Comparison of ENCODE assay signal across 8 cellular contexts in the genomic region with DNA sequence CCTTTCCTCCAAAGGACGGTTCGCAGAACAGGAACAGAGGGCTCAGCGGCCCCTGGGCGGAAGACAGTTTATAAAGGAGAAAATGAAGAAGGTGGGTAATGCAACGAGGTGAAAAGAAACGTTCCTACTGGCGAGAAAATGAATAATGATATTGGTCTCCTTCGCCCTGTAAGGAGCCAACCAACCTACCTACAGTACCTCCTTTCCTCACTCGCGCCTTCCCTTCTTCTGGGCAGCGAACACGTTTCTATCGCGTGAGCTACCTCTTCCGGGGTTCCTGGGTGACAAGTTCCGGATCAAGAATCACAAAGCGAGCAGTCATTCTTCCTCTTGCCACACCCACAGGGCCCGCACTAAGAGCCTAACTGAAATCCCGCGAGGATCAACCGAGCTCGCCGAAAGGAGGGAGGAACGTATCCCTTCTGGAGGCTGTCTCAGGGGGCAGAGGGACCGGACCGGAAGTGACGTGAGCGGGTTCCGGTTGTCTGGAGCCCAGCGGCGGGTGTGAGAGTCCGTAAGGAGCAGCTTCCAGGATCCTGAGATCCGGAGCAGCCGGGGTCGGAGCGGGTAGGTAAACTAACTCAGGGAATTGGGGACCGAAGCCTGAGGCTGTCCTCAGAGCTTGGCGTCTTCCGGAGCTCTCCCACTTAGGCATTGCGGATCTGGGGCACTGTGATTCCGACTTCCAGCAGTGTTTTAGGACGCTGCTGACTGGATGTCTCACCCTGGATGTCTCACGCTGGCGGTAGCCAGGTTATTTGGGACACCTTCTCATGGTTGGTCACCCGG. TPM values are rescaled to one million over a fixed set of nuclear protein-coding genes. Genes with fewer than 3 reads are reported as not detected.
DNase-seq lines count a peak whose midpoint lies in the region; ATAC-seq and TF ChIP-seq lines count a peak whose summit lies in the region.

Gene PTRH2, minus strand, starts transcription at position 249 of the 789 bp plus-strand sequence. CDS start 9,452 bp downstream, outside the sequence.
Gene VMP1, plus strand, starts transcription at position 473 of the 789 bp plus-strand sequence. CDS start 23,793 bp downstream, outside the sequence.

- peak within 1 kb of the TSS; percentile 75 to 90 for H3K4me3 ChIP-seq in ascending aorta
- peak within 1 kb of the TSS; percentile 83 for H3K4me3 ChIP-seq in right cardiac atrium (ENCODE audit: low read length)
- H3K4me3 ChIP-seq in vagina, result peak within 1 kb of the TSS; percentile 66 to 90

- peaks cover 32% of the 10 kb centered on the region for H3K4me1 Mint-ChIP-seq in T-helper 2 cell treated with Interferon-gamma antibody and Interleukin-4, amounts not matched to agents 5 μg/mL and 100 μg/mL, for 36 hours (ENCODE audit: low read depth)

- TF ChIP-seq CTCF in ascending aorta (IDR thresholded peaks at IDR 0.05) (no peak), vagina (IDR thresholded peaks at IDR 0.05) (no peak)

- H3K27me3 ChIP-seq in ascending aorta (no peaks in the 10 kb centered on the region), right cardiac atrium (ENCODE audit: control insufficient read depth, insufficient read depth) (no peaks in the 10 kb centered on the region), vagina (no peaks in the 10 kb centered on the region)

- peak within 1 kb of the TSS; percentile 97 for H3K27ac Mint-ChIP-seq in T-helper 2 cell treated with Interferon-gamma antibody and Interleukin-4, amounts not matched to agents 5 μg/mL and 100 μg/mL, for 36 hours

- peak in 1 of 2 donors; percentile 70 for TF ChIP-seq POLR2A in vagina (IDR thresholded peaks at IDR 0.05)

- H3K4me3 Mint-ChIP-seq in T-helper 2 cell treated with Interferon-gamma antibody and Interleukin-4, amounts not matched to agents 5 μg/mL and 100 μg/mL, for 36 hours, result peak within 1 kb of the TSS; percentile 98

- ATAC-seq in GM18502 (IDR thresholded peaks at IDR 0.05; ENCODE audit: poor library complexity, unreplicated experiment), result peak; percentile 96
- peak; percentile 96 for ATAC-seq in HG02970 (IDR thresholded peaks at IDR 0.05; ENCODE audit: low FRiP score, unreplicated experiment)
- ATAC-seq in right cardiac atrium, result peak; percentile 99

- H3K4me1 ChIP-seq in ascending aorta, result peaks cover 9 to 26% of the 10 kb centered on the region in 2 donors
- H3K4me1 ChIP-seq in right cardiac atrium (ENCODE audit: control insufficient read depth, insufficient read depth, low read length), result peaks cover 3% of the 10 kb centered on the region
- H3K4me1 ChIP-seq in vagina, result peaks cover 33% of the 10 kb centered on the region

- H3K36me3 ChIP-seq in ascending aorta, result peaks cover 0 to 5% of the 10 kb centered on the region in 2 donors
- H3K36me3 ChIP-seq in vagina, result peaks cover 0 to 3% of the 10 kb centered on the region in 2 donors

- H3K9me3 Mint-ChIP-seq in T-helper 2 cell treated with Interferon-gamma antibody and Interleukin-4, amounts not matched to agents 5 μg/mL and 100 μg/mL, for 36 hours, result no peaks in the 10 kb centered on the region

- no peaks in the 10 kb centered on the region for H3K27me3 Mint-ChIP-seq in T-helper 2 cell treated with Interferon-gamma antibody and Interleukin-4, amounts not matched to agents 5 μg/mL and 100 μg/mL, for 36 hours (ENCODE audit: low read depth)

- H3K27ac ChIP-seq in ascending aorta, result peak within 1 kb of the TSS; percentile 91 to 95
- peak within 1 kb of the TSS; percentile 97 for H3K27ac ChIP-seq in right cardiac atrium (ENCODE audit: low read length)
- H3K27ac ChIP-seq in vagina, result peak within 1 kb of the TSS; percentile 91

- H3K9me3 ChIP-seq in ascending aorta (no peaks in the 10 kb centered on the region), right cardiac atrium (ENCODE audit: control insufficient read depth, low read length) (no peaks in the 10 kb centered on the region), vagina (no peaks in the 10 kb centered on the region)

- WGBS in right cardiac atrium, result under 1% methylated on average over 45 of the region's 45 CpGs

- DNase-seq in NCI-H1930 (lab: John Stamatoyannopoulos, UW) (peak; percentile 100), ascending aorta (ENCODE audit: low spot score in 2 of 2) (peak; percentile 98 to 99), right cardiac atrium (peak; percentile 98 to 99 (median 98)), putamen (ENCODE audit: low spot score) (peak; percentile 100), vagina (ENCODE audit: extremely low spot score in 2 of 2) (peak; percentile 99 to 100)
- DNase-seq in T-helper 2 cell treated with Interferon-gamma antibody and Interleukin-4, amounts not matched to agents 5 μg/mL and 100 μg/mL, for 36 hours (ENCODE audit: low spot score), result peak; percentile 95

- intact Hi-C loops in ascending aorta (cut with DNase I) (loop anchor here (1.0 to 10.0 kb wide), 2 partner anchors 88 to 967 kb away; partner anchors contain the start of genes BCAS3 and CLTC), right cardiac atrium (cut with DNase I) (no loop called here), vagina (cut with DNase I) (no loop called here)

- H3K36me3 Mint-ChIP-seq in T-helper 2 cell treated with Interferon-gamma antibody and Interleukin-4, amounts not matched to agents 5 μg/mL and 100 μg/mL, for 36 hours (ENCODE audit: low read depth), result peaks cover 19% of the 10 kb centered on the region

RNA-seq across cellular contexts. Expression of gene PTRH2, which starts in this region (rescaled TPM):
- total RNA-seq in ascending aorta (125 TPM), right cardiac atrium (10 to 100 TPM in 3 of 4 donors, 1 to 10 TPM in 1; 8.0 to 14.8 (median 11.2) TPM), vagina (43.0 TPM)
- polyA plus RNA-seq in right cardiac atrium, result 18.9 TPM

RNA-seq across cellular contexts. Expression of gene VMP1, which starts in this region (rescaled TPM):
- total RNA-seq in ascending aorta, result 183 TPM
- 100 to 1,000 TPM in 1 of 4 donors, 10 to 100 TPM in 3; 62.7 to 106 (median 70.4) TPM for total RNA-seq in right cardiac atrium
- 60.7 TPM for polyA plus RNA-seq in right cardiac atrium
- 380 TPM for total RNA-seq in vagina

Comparison
In these comparisons a context has a peak if more than half of its experiments do, and no peak if none do; other contexts are left out.
1. Peak in every context shown above with its lines: DNase-seq, ATAC-seq, H3K4me3 ChIP-seq and H3K27ac ChIP-seq.